Comparison of ENCODE assay signal across 15 cellular contexts in the genomic region with DNA sequence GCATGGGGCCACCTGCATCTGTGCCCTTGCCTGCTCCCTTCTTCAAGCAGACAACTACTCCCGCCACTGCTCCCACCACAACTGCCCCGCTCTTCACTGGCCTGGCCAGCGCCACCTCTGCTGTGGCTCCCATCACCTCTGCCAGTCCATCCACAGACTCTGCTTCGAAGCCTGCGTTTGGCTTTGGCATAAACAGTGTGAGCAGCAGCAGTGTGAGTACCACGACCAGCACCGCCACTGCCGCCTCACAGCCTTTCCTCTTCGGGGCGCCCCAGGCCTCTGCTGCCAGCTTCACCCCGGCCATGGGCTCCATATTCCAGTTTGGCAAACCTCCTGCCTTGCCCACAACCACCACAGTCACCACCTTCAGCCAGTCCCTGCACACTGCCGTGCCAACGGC. TPM values are rescaled to one million over a fixed set of nuclear protein-coding genes. Genes with fewer than 3 reads are reported as not detected.
"Had no signal": no experiment of that assay in that cellular context is flagged by ENCODE, and none has a peak within 500 bp of the region (broad histone marks: within the 10 kb centered on the region; RNA-seq: fewer than 3 reads in every experiment).

No MANE protein-coding gene starts in this region.

RNA-seq across cellular contexts. Expression of a gene that starts 30.6 kb away (rescaled TPM):
- total RNA-seq: neural crest cell, osteocyte, pulmonary artery endothelial cell, right atrium auricular region, smooth muscle cell, transverse colon had no signal
- polyA plus RNA-seq: naive thymus-derived CD8-positive, alpha-beta T cell; smooth muscle cell had no signal

RNA-seq across cellular contexts. Expression of a gene that starts 30.7 kb away (rescaled TPM):
- total RNA-seq: naive thymus-derived CD8-positive, alpha-beta T cell; neural crest cell; omental fat pad; osteocyte; pancreas; posterior vena cava; pulmonary artery endothelial cell; right atrium auricular region; sciatic nerve; smooth muscle cell; spleen; suprapubic skin; transverse colon; upper lobe of right lung; urinary bladder had no signal
- polyA plus RNA-seq: naive thymus-derived CD8-positive, alpha-beta T cell; smooth muscle cell; urinary bladder had no signal
